Comparison of ENCODE assay signal across 33 cellular contexts in genomic region chr12:45619736-45620135, GRCh38.
"Had no signal": no experiment of that assay in that cellular context is flagged by ENCODE, and none has a peak within 500 bp of the region (broad histone marks: within the 10 kb centered on the region; RNA-seq: fewer than 3 reads in every experiment).

No MANE protein-coding gene starts in this region.

- ATAC-seq: K562, Panc1, Right ventricle myocardium inferior, SK-N-SH treated with all-trans-retinoic acid at 6 μM for 48 hours had no signal

- H3K27me3 ChIP-seq: SJCRH30 had no signal

- H3K4me3 ChIP-seq: K562, PC-9, SJCRH30, SK-N-MC had no signal

- DNase-seq: Karpas-422, MM.1S, MV-4-11, NCI-H1092 treated with DMSO at 0.1 percent for 48 hours, NCI-H1105 treated with DMSO at 0.1 percent for 48 hours, NCI-H1417, NCI-H1436, NCI-H146, NCI-H1694, NCI-H187, NCI-H1930, NCI-H2029 treated with DMSO at 0.1 percent for 48 hours, NCI-H2081 treated with DMSO at 0.1 percent for 48 hours, NCI-H2107, NCI-H2171, NCI-H226, NCI-H446 treated with DMSO at 0.1 percent for 48 hours, NCI-H510A, NCI-H526, NCI-H69, NCI-H748 treated with DMSO at 0.1 percent for 48 hours, NCI-H82, PC-9, SHP77, SIG-M5, SJCRH30 had no signal

- H3K4me2 ChIP-seq: KMS-11, PC-9 had no signal

- H2AFZ ChIP-seq: PC-9 had no signal

- H3K9me3 ChIP-seq: SJCRH30 had no signal

- H3K36me3 ChIP-seq: SJCRH30 had no signal

- H3K27ac ChIP-seq: KMS-11, PC-9, RWPE1, SJCRH30, SK-N-MC had no signal
